Comparison of ENCODE assay signal across 1 cellular context in genomic region chr9:26863074-26863473, GRCh38.
TF ChIP-seq lines count a peak whose summit lies in the region.

No MANE protein-coding gene starts in this region.

TF ChIP-seq in GM23338, 12 proteins besides CTCF, POLR2A, EP300 and RAD21 (continued from another document):
- TF ChIP-seq ZNF462 (CRISPR knock-in tag; IDR thresholded peaks at IDR 0.05) = no peak
- no peak for TF ChIP-seq EZH2phosphoT487 (IDR thresholded peaks at IDR 0.05; ENCODE audit: unreplicated experiment)
- TF ChIP-seq NANOG (IDR thresholded peaks at IDR 0.05; ENCODE audit: borderline replicate concordance) = no peak
- TF ChIP-seq STAT1 (IDR thresholded peaks at IDR 0.05; ENCODE audit: unreplicated experiment) = no peak
- TF ChIP-seq EZH2 (IDR thresholded peaks at IDR 0.05; ENCODE audit: low read depth, unreplicated experiment) = no peak
- TF ChIP-seq ZNF114 (CRISPR knock-in tag; IDR thresholded peaks at IDR 0.05) = no peak
